ENCODE assay signal across 24 cellular contexts in the genomic region with DNA sequence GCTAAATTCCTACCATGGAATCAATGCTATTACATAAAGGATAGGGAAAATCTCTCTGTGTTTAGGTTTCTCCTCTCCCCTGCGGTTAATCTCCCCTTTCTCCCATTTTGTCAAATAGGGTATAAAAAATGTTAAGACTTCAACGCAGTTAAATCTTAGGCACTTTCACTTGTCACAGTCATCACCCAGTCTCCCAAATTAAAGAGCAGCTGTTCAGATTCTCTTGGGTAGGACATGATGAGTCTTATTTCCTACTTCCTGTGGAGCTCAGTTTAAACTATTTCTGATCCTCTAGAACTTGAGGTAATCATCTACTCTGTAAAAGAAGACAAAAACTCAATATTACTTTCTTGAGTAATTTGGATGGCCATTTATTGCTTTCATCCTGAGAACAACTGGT. TPM values are rescaled to one million over a fixed set of nuclear protein-coding genes. Genes with fewer than 3 reads are reported as not detected.
DNase-seq lines count a peak whose midpoint lies in the region; ATAC-seq, FAIRE-seq and TF ChIP-seq lines count a peak whose summit lies in the region.
"Had no signal": no experiment of that assay in that cellular context is flagged by ENCODE, and none has a peak within 500 bp of the region (broad histone marks: within the 10 kb centered on the region; RNA-seq: fewer than 3 reads in every experiment).

No MANE protein-coding gene starts in this region.

- no peak overlapping the region for H2AFZ ChIP-seq in keratinocyte (ENCODE audit: control insufficient read depth, low read length)

- H3K27ac ChIP-seq in BLaER1 (no peak overlapping the region), SJCRH30 (peak overlapping the region; percentile 59), keratinocyte (ENCODE audit: control insufficient read depth, insufficient read depth, low read length) (no peak overlapping the region)
- H3K27ac ChIP-seq: dorsolateral prefrontal cortex, ovary, right atrium auricular region, upper lobe of left lung had no signal

- H4K20me1 ChIP-seq in BLaER1 (no peaks in the 10 kb centered on the region), keratinocyte (ENCODE audit: control insufficient read depth, extremely low read depth, insufficient read depth, low read length) (no peaks in the 10 kb centered on the region)

- peak; percentile 36 for FAIRE-seq in keratinocyte (lab: Jason Lieb, UNC)

- H3K79me2 ChIP-seq in keratinocyte (ENCODE audit: control insufficient read depth, insufficient read depth, low read length) = no peaks in the 10 kb centered on the region

- H3K36me3 ChIP-seq in BLaER1 = no peaks in the 10 kb centered on the region
- H3K36me3 ChIP-seq in SJCRH30 = no peaks in the 10 kb centered on the region
- H3K36me3 ChIP-seq in keratinocyte (ENCODE audit: control insufficient read depth in 2 of 2, extremely low read depth in 1 of 2, insufficient read depth in 2 of 2, low read length in 2 of 2) = peaks cover 0 to 3% of the 10 kb centered on the region in 2 experiments
- H3K36me3 ChIP-seq: ovary, right atrium auricular region, upper lobe of left lung had no signal

- H3K9ac ChIP-seq in BLaER1 (no peak overlapping the region), keratinocyte (ENCODE audit: control insufficient read depth, extremely low read depth, insufficient read depth, low read length) (no peak overlapping the region)

- ATAC-seq in GM19035 (IDR thresholded peaks at IDR 0.05; ENCODE audit: unreplicated experiment) (no peak), GM19395 (IDR thresholded peaks at IDR 0.05; ENCODE audit: unreplicated experiment) (no peak)
- ATAC-seq: activated CD4-positive, alpha-beta T cell treated with anti-CD3 and anti-CD28 coated beads for 36 hours; activated naive CD8-positive, alpha-beta T cell treated with anti-CD3 and anti-CD28 coated beads, Interleukin-2, amount 50 U/mL, for 24 hours had no signal

- peaks cover 10% of the 10 kb centered on the region for H3K4me1 ChIP-seq in BLaER1
- H3K4me1 ChIP-seq in SJCRH30 = peaks cover 20% of the 10 kb centered on the region
- H3K4me1 ChIP-seq in keratinocyte (ENCODE audit: control insufficient read depth, extremely low read depth, insufficient read depth, low read length) = peaks cover 3% of the 10 kb centered on the region
- H3K4me1 ChIP-seq: right atrium auricular region, upper lobe of left lung had no signal

- H3K27me3 ChIP-seq in BLaER1 (no peaks in the 10 kb centered on the region), SJCRH30 (no peaks in the 10 kb centered on the region), keratinocyte (ENCODE audit: control insufficient read depth, extremely low read depth, insufficient read depth, low read length) (no peaks in the 10 kb centered on the region)
- H3K27me3 ChIP-seq: dorsolateral prefrontal cortex, ovary, right atrium auricular region, upper lobe of left lung had no signal

- H3K4me2 ChIP-seq in BLaER1 (peak overlapping the region; percentile 51), keratinocyte (ENCODE audit: control insufficient read depth, extremely low read depth, insufficient read depth, low read depth, low read length) (no peak overlapping the region)

- no peak for TF ChIP-seq CTCF in keratinocyte (optimal IDR thresholded peaks at IDR 0.05 in 1 of 3, IDR thresholded peaks at IDR 0.05 in 1 of 3, conservative IDR thresholded peaks at IDR 0.05 in 1 of 3; ENCODE audit: extremely low read depth in 1 of 3, insufficient read depth in 2 of 3, low read length in 3 of 3)

- no peaks in the 10 kb centered on the region for H3K9me1 ChIP-seq in keratinocyte (ENCODE audit: control insufficient read depth, extremely low read depth, insufficient read depth, low read length)

- dilution Hi-C loops in keratinocyte (cut with MboI; ENCODE audit: extremely low pct_ligation_motif_present, low sequenced_read_pairs) = no loop called here

- DNase-seq in HT1080 (ENCODE audit: low read depth) = peak; percentile 41
- peak in 1 of 2 experiments; percentile 73 for DNase-seq in SJCRH30
- no peak for DNase-seq in keratinocyte (ENCODE audit: low read depth, low spot score)
- no peak for DNase-seq in effector CD8-positive, alpha-beta T cell (lab: John Stamatoyannopoulos, UW)
- DNase-seq in NCI-H345 (lab: John Stamatoyannopoulos, UW) = no peak
- DNase-seq: activated CD4-positive, alpha-beta T cell treated with anti-CD3 and anti-CD28 coated beads for 36 hours; activated CD8-positive, alpha-beta memory T cell treated with anti-CD3 and anti-CD28 coated beads for 24 hours; activated gamma-delta T cell treated with Interleukin-2 at 50 U/mL for 16 hours; activated naive CD8-positive, alpha-beta T cell treated with anti-CD3 and anti-CD28 coated beads, Interleukin-2, amount 50 U/mL, for 24 hours; dorsolateral prefrontal cortex; HFFc6; Karpas-422; midbrain; NCI-H1048; NCI-H1694; NCI-H510A; ovary; RPMI8226; stimulated activated CD4-positive, alpha-beta T cell treated with anti-CD3 and anti-CD28 coated beads, Interleukin-2, amount 100 ng/mL, for 48 hours; upper lobe of left lung had no signal

- H3K4me3 ChIP-seq in BLaER1 (no peak overlapping the region), SJCRH30 (peak overlapping the region; percentile 4; the same call in 1 of the 2 replicates), keratinocyte (ENCODE audit: control insufficient read depth in 2 of 3, extremely low read depth in 1 of 3, insufficient read depth in 2 of 3, low read depth in 1 of 3, low read length in 3 of 3) (no peak overlapping the region)
- H3K4me3 ChIP-seq: dorsolateral prefrontal cortex, ovary, right atrium auricular region, upper lobe of left lung had no signal

- no peaks in the 10 kb centered on the region for H3K9me3 ChIP-seq in BLaER1
- no peaks in the 10 kb centered on the region for H3K9me3 ChIP-seq in SJCRH30 (replicated peaks)
- H3K9me3 ChIP-seq in keratinocyte (ENCODE audit: control insufficient read depth, low read depth, low read length) = no peaks in the 10 kb centered on the region
- H3K9me3 ChIP-seq: ovary, right atrium auricular region, upper lobe of left lung had no signal

RNA-seq across cellular contexts. Expression of a gene that starts 20.5 kb away (rescaled TPM):
- 50.6 and 58.2 TPM in 2 replicates for total RNA-seq in HT1080 (2014; rRNA removed; shearing (Covaris generic))
- 33.2 and 33.3 TPM in 2 replicates for polyA plus RNA-seq in HT1080 (2015; cell fraction: cytosol; rRNA removed)
- 21.5 and 21.8 TPM in 2 replicates for polyA plus RNA-seq in HT1080 (2015; cell fraction: nucleus; rRNA removed)
- 13.7 and 13.9 TPM in 2 replicates for total RNA-seq in SJCRH30 (2014; rRNA removed; shearing (Covaris generic))
- 17.0 to 20.1 TPM (median 19.7 TPM) in 3 replicates for polyA plus RNA-seq in keratinocyte
- 11.3 TPM for polyA plus RNA-seq in keratinocyte (2011; ENCODE audit: low read depth)
- 15.2 and 16.7 TPM in 2 replicates for polyA plus RNA-seq in keratinocyte (2011; cell fraction: cytosol; rRNA removed)
- 28.1 and 28.9 TPM in 2 replicates for polyA plus RNA-seq in keratinocyte (2011; cell fraction: nucleus; rRNA removed)
- polyA plus RNA-seq in keratinocyte (2012; ENCODE audit: low replicate concordance) = 22.5 and 24.8 TPM in 2 replicates
- 20.7 to 42.1 TPM (median 37.9 TPM) in 3 replicates for polyA minus RNA-seq in keratinocyte
- polyA minus RNA-seq in keratinocyte (2011; cell fraction: cytosol; rRNA and poly(A)+ RNA removed) = 94.8 TPM
- 52.3 and 72.3 TPM in 2 replicates for polyA minus RNA-seq in keratinocyte (2011; cell fraction: nucleus; rRNA and poly(A)+ RNA removed)
